4 cellular contexts compared by ENCODE assay signal in the genomic region with DNA sequence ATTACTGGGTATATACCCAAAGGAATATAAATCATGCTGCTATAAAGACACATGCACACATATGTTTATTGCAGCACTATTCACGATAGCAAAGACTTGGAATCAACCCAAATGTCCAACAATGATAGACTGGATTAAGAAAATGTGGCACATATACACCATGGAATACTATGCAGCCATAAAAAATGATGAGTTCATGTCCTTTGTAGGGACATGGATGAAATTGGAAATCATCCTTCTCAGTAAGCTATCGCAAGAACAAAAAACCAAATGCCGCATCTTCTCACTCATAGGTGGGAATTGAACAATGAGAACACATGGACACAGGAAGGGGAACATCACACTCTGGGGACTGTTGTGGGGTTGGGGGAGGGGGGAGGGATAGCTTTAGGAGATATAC. TPM values are rescaled to one million over a fixed set of nuclear protein-coding genes. Genes with fewer than 3 reads are reported as not detected.
"Had no signal": no experiment of that assay in that cellular context is flagged by ENCODE, and none has a peak within 500 bp of the region (broad histone marks: within the 10 kb centered on the region; RNA-seq: fewer than 3 reads in every experiment).

No MANE protein-coding gene starts in this region.

RNA-seq across cellular contexts. Expression of a gene that starts 25.0 kb away (rescaled TPM):
- total RNA-seq: mammary epithelial cell; mononuclear cell; myocyte; naive thymus-derived CD4-positive, alpha-beta T cell had no signal
